Comparison of ENCODE assay signal across 1 cellular context in the genomic region with DNA sequence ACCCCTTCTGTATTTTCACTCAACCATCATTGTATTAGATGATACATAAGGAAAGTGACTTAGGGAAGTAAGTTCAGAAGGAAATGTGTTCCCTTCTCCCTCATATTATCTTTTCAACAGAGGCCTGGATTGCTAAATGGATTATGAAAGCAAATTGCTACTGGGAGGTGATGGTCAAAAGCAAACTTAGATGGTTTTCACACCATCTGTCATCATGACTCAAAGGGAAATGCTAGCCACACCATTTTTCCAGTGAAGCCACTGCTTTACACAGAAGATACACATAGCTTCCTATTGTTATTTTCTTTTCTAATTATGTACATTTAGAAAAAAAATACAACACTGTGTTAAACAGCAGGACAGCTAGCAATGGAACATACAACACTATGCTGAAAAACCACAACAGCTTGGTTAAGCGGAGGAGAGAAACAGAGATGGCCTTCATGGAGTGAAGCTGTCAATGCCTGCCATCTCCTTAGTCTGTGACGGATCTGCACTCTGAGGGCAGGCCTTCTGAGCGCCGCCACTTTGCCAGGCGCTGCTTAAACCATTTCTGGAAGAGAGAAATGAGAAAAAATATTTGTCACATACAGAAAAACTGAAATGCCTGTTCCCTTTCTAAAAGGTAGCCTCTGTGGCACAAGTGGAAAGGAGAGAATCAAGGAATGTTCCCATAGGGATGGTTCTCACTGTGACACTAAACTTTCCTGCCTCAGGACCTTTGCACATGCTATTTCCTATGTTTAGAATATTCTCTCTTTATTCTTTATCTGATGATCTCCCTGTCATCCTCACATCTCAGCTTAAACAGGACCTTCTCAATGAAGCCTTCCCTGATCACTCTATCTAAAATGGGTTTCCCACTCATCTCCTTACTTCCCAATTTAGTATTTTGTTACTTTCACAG.
TF ChIP-seq lines count a peak whose summit lies in the region.

No MANE protein-coding gene starts in this region.

TF ChIP-seq in H1, 55 proteins besides CTCF, POLR2A, EP300 and RAD21:
- no peak for TF ChIP-seq KDM4A (IDR thresholded peaks at IDR 0.05; ENCODE audit: low read depth, low read length, severe bottlenecking)
- peak; percentile 51; the same call in 1 of the 2 replicates for TF ChIP-seq KDM1A (IDR thresholded peaks at IDR 0.05; ENCODE audit: borderline replicate concordance, low read length)
